14 cellular contexts compared by ENCODE assay signal in genomic region chr1:19156676-19157075, GRCh38. TPM values are rescaled to one million over a fixed set of nuclear protein-coding genes. Genes with fewer than 3 reads are reported as not detected.
A peak's percentile ranks its signal among the peaks of the same experiment; 100 is the strongest.
DNase-seq lines count a peak whose midpoint lies in the region; ATAC-seq and TF ChIP-seq lines count a peak whose summit lies in the region.
"Had no signal": no experiment of that assay in that cellular context is flagged by ENCODE, and none has a peak within 500 bp of the region (broad histone marks: within the 10 kb centered on the region; RNA-seq: fewer than 3 reads in every experiment).

No MANE protein-coding gene starts in this region.

- H4K20me1 ChIP-seq in PC-3 (ENCODE audit: low read length) (peaks cover 9% of the 10 kb centered on the region; the same call in 1 of the 2 replicates), neural progenitor cell (ENCODE audit: low read depth) (peaks cover 5% of the 10 kb centered on the region)

- no peaks in the 10 kb centered on the region for H3K79me2 ChIP-seq in PC-3 (ENCODE audit: low read length)
- no peaks in the 10 kb centered on the region for H3K79me2 ChIP-seq in neural progenitor cell (ENCODE audit: low read depth)

- H3K4me2 ChIP-seq in PC-3 (ENCODE audit: low read length) = peak overlapping the region; percentile 51
- no peak overlapping the region for H3K4me2 ChIP-seq in neural progenitor cell

- DNase-seq in Ammon's horn (ENCODE audit: low spot score) (peak; percentile 48), PC-3 (peak; percentile 94), dorsolateral prefrontal cortex (no peak), lower lobe of right lung (no peak), NCI-H1105 treated with DMSO at 0.1 percent for 48 hours (lab: John Stamatoyannopoulos, UW) (no peak), NCI-H1105 (lab: John Stamatoyannopoulos, UW) (no peak), neural progenitor cell (ENCODE audit: low spot score) (no peak)
- DNase-seq: activated naive CD4-positive, alpha-beta T cell; C1 segment of cervical spinal cord; NCI-H82; stimulated activated CD4-positive, alpha-beta T cell treated with anti-CD3 and anti-CD28 coated beads, Interleukin-15, amount 100 ng/mL, for 24 hours; stimulated activated naive CD8-positive, alpha-beta T cell treated with anti-CD3 and anti-CD28 coated beads, Interleukin-15, amount 100 ng/mL, for 72 hours had no signal

- TF ChIP-seq CTCF in PC-3 (conservative IDR thresholded peaks at IDR 0.05; ENCODE audit: low read depth, low read length) (no peak), dorsolateral prefrontal cortex (IDR thresholded peaks at IDR 0.05 in 54 of 56, conservative IDR thresholded peaks at IDR 0.05 in 2 of 56; ENCODE audit: low read depth in 1 of 56, partially characterized antibody in 56 of 56) (no peak), lower lobe of right lung (IDR thresholded peaks at IDR 0.05) (no peak), neural progenitor cell (IDR thresholded peaks at IDR 0.05) (no peak)

- no peaks in the 10 kb centered on the region for H3K9me2 ChIP-seq in PC-3 (replicated peaks; ENCODE audit: low read length)

- peaks cover 52% of the 10 kb centered on the region for H3K36me3 Mint-ChIP-seq in neural progenitor cell

- H3K27ac ChIP-seq in PC-3 (ENCODE audit: low read length) (peak overlapping the region; percentile 43), dorsolateral prefrontal cortex (peak overlapping the region in 45 of 59 donors; percentile 1 to 79 (median 40)), lower lobe of right lung (no peak overlapping the region), neural progenitor cell (no peak overlapping the region)

- no peaks in the 10 kb centered on the region for H3K9me3 ChIP-seq in PC-3 (ENCODE audit: low read length)
- no peaks in the 10 kb centered on the region for H3K9me3 ChIP-seq in lower lobe of right lung
- H3K9me3 ChIP-seq in neural progenitor cell (ENCODE audit: low read depth) = no peaks in the 10 kb centered on the region
- H3K9me3 ChIP-seq: esophagus muscularis mucosa had no signal

- H3K9me3 Mint-ChIP-seq in neural progenitor cell = no peaks in the 10 kb centered on the region
- H3K9me3 Mint-ChIP-seq: stimulated activated naive CD8-positive, alpha-beta T cell treated with anti-CD3 and anti-CD28 coated beads, Interleukin-15, amount 100 ng/mL, for 72 hours had no signal

- peaks cover 2% of the 10 kb centered on the region for H3K27me3 Mint-ChIP-seq in neural progenitor cell (ENCODE audit: insufficient read depth, low read depth)
- H3K27me3 Mint-ChIP-seq: stimulated activated naive CD8-positive, alpha-beta T cell treated with anti-CD3 and anti-CD28 coated beads, Interleukin-15, amount 100 ng/mL, for 72 hours had no signal

- BruUV-seq in PC-3 (replicated peaks; lab: Mats Ljungman, UMichigan) = no TSS peak

- H3K4me1 Mint-ChIP-seq in neural progenitor cell = no peaks in the 10 kb centered on the region
- H3K4me1 Mint-ChIP-seq: stimulated activated naive CD8-positive, alpha-beta T cell treated with anti-CD3 and anti-CD28 coated beads, Interleukin-15, amount 100 ng/mL, for 72 hours had no signal

- POLR2A ChIA-PET in PC-3 (lab: Charles Lee; ENCODE audit: unreplicated experiment) = interaction anchor here (0.6 kb wide), 1 partner anchor 173 kb away, joined by 5 read pairs; no protein-coding TSS in a partner anchor

- H2AFZ ChIP-seq in PC-3 (ENCODE audit: low read length) (no peak overlapping the region), neural progenitor cell (replicated peaks) (no peak overlapping the region)

- no peak overlapping the region for H3K27ac Mint-ChIP-seq in neural progenitor cell
- H3K27ac Mint-ChIP-seq: stimulated activated naive CD8-positive, alpha-beta T cell treated with anti-CD3 and anti-CD28 coated beads, Interleukin-15, amount 100 ng/mL, for 72 hours had no signal

- ATAC-seq in PC-3 (peak; percentile 95), lower lobe of right lung (peak; percentile 69 to 74), HG02981 (IDR thresholded peaks at IDR 0.05; ENCODE audit: unreplicated experiment) (no peak)
- ATAC-seq: stimulated activated naive CD8-positive, alpha-beta T cell treated with anti-CD3 and anti-CD28 coated beads, Interleukin-15, amount 100 ng/mL, for 72 hours had no signal

- intact Hi-C loops in PC-3 (cut with micrococcal nuclease) = no loop called here
- intact Hi-C loops in dorsolateral prefrontal cortex (cut with DNase I) = no loop called here
- intact Hi-C loops in lower lobe of right lung (cut with DNase I) = no loop called here

- H3K4me1 ChIP-seq in PC-3 (ENCODE audit: insufficient read depth, low read length) (peaks cover 31% of the 10 kb centered on the region), lower lobe of right lung (peaks cover 19% of the 10 kb centered on the region), neural progenitor cell (no peaks in the 10 kb centered on the region)

- H3K4me3 ChIP-seq in PC-3 (ENCODE audit: low read length) (peak overlapping the region; percentile 15; the same call in 1 of the 2 replicates), dorsolateral prefrontal cortex (no peak overlapping the region), lower lobe of right lung (no peak overlapping the region), neural progenitor cell (no peak overlapping the region)
- H3K4me3 ChIP-seq: esophagus muscularis mucosa had no signal

- no peak overlapping the region for H3K4me3 Mint-ChIP-seq in neural progenitor cell
- H3K4me3 Mint-ChIP-seq: stimulated activated naive CD8-positive, alpha-beta T cell treated with anti-CD3 and anti-CD28 coated beads, Interleukin-15, amount 100 ng/mL, for 72 hours had no signal

- peaks cover 4% of the 10 kb centered on the region for H3F3A ChIP-seq in PC-3 (ENCODE audit: low read length, unreplicated experiment)
- no peaks in the 10 kb centered on the region for H3F3A ChIP-seq in neural progenitor cell (ENCODE audit: low read depth)

- H3K9ac ChIP-seq in PC-3 (ENCODE audit: low read length) (no peak overlapping the region), neural progenitor cell (no peak overlapping the region)

- H3K27me3 ChIP-seq in PC-3 (ENCODE audit: low read length) (no peaks in the 10 kb centered on the region), dorsolateral prefrontal cortex (no peaks in the 10 kb centered on the region), lower lobe of right lung (ENCODE audit: low read depth) (no peaks in the 10 kb centered on the region), neural progenitor cell (no peaks in the 10 kb centered on the region)
- H3K27me3 ChIP-seq: esophagus muscularis mucosa had no signal

- H3K36me3 ChIP-seq in PC-3 (ENCODE audit: low read depth, low read length) (peaks cover 89% of the 10 kb centered on the region), lower lobe of right lung (peaks cover 100% of the 10 kb centered on the region), neural progenitor cell (peaks cover 34% of the 10 kb centered on the region)

- CTCF ChIA-PET in PC-3 (lab: Charles Lee) = no interaction called here

RNA-seq across cellular contexts. Expression of gene UBR4, which starts 53.4 kb away (rescaled TPM):
- total RNA-seq in PC-3 (2014; rRNA removed) = 141 and 224 TPM in 2 replicates
- 100 to 1,000 TPM; 143 to 247 (median 184) TPM for total RNA-seq in dorsolateral prefrontal cortex
- 125 TPM for total RNA-seq in lower lobe of right lung
- 71.2 and 107 TPM in 2 replicates for total RNA-seq in neural progenitor cell (ENCODE audit: low replicate concordance)

Comparison
In these comparisons a context has a peak if more than half of its experiments do, and no peak if none do; other contexts are left out.
1. DNase-seq: peak in Ammon's horn (single experiment) and PC-3 (single experiment); none in dorsolateral prefrontal cortex (0 of 10), lower lobe of right lung (single experiment), NCI-H1105 treated with DMSO at 0.1 percent for 48 hours (single experiment), NCI-H1105 (single experiment) and neural progenitor cell (single experiment).
2. H3K27ac ChIP-seq: peak in PC-3 (single experiment) and dorsolateral prefrontal cortex (45 of 59); none in lower lobe of right lung (single experiment) and neural progenitor cell (single experiment).